ENCODE assay signal across 25 cellular contexts in the genomic region with DNA sequence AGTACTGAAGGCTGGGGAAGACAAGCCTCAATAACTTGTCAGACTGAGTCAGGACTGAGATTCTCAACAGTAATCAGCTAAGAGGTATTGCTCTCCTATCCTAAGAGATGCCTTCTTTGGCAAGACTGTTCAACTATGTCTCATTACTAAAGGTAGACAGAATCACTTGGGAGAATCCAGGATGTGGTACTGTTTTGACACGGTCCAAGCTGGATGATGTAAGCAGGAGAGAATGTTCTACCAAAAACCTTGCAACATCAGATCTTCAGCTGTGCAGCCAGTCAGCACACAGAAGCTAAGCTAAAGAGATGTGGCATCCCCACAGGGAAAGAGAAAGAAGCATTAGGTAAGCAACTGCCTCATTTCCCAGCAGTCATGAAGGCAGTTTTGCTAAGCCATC.
A peak's percentile ranks its signal among the peaks of the same experiment; 100 is the strongest.
DNase-seq lines count a peak whose midpoint lies in the region; ATAC-seq and TF ChIP-seq lines count a peak whose summit lies in the region.
"Had no signal": no experiment of that assay in that cellular context is flagged by ENCODE, and none has a peak within 500 bp of the region (broad histone marks: within the 10 kb centered on the region; RNA-seq: fewer than 3 reads in every experiment).

No MANE protein-coding gene starts in this region.

- H3K4me3 ChIP-seq in AG10803 (ENCODE audit: low read length) (no peak overlapping the region), lower lobe of right lung (no peak overlapping the region)
- H3K4me3 ChIP-seq: body of pancreas, coronary artery, right lobe of liver had no signal

- intact Hi-C loops in lower lobe of right lung (cut with DNase I) = no loop called here
- intact Hi-C loops in posterior vena cava (cut with DNase I) = no loop called here

- no peak overlapping the region for H3K27ac ChIP-seq in lower lobe of right lung
- H3K27ac ChIP-seq: body of pancreas, C4-2B, coronary artery, parathyroid adenoma, right lobe of liver, VCaP had no signal

- ATAC-seq in lower lobe of right lung (peak; percentile 31 to 33), HG03095 (IDR thresholded peaks at IDR 0.05; ENCODE audit: unreplicated experiment) (no peak)
- ATAC-seq: activated T-helper 17 cell treated with anti-CD3 and anti-CD28 coated beads, Interleukin-2, amount 50 U/mL, for 72 hours; body of pancreas; naive thymus-derived CD8-positive, alpha-beta T cell; T-helper 17 cell had no signal

- H3K4me1 ChIP-seq in lower lobe of right lung = no peaks in the 10 kb centered on the region
- H3K4me1 ChIP-seq: body of pancreas, parathyroid adenoma, right lobe of liver had no signal

- TF ChIP-seq CTCF in AG10803 (conservative IDR thresholded peaks at IDR 0.05; ENCODE audit: low read length) (no peak), lower lobe of right lung (IDR thresholded peaks at IDR 0.05) (no peak)

- DNase-seq in AG10803 (ENCODE audit: low read depth) (peak; percentile 32), amniotic epithelial cell (ENCODE audit: low read depth) (peak; percentile 99), fibroblast of gingiva (ENCODE audit: low read depth) (peak; percentile 61), lower lobe of right lung (no peak), posterior vena cava (ENCODE audit: low spot score) (no peak), SKM-1 treated with dmso at 0.1 percent for 144 hours (lab: John Stamatoyannopoulos, UW; ENCODE audit: unreplicated experiment) (no peak), NCI-H345 (lab: John Stamatoyannopoulos, UW) (no peak)
- DNase-seq: activated CD8-positive, alpha-beta memory T cell treated with anti-CD3 and anti-CD28 coated beads, Interleukin-2, amount 50 U/mL, for 4 hours; body of pancreas; Calu3; KBM-7; left cardiac atrium; naive thymus-derived CD8-positive, alpha-beta T cell; NCI-H1694; NCI-H2171 treated with DMSO at 0.1 percent for 48 hours; NCI-H526; right lobe of liver; stimulated activated CD8-positive, alpha-beta memory T cell treated with anti-CD3 and anti-CD28 coated beads, Interleukin-4, amount 100 ng/mL, for 48 hours; T-helper 17 cell had no signal

- no peaks in the 10 kb centered on the region for H3K36me3 ChIP-seq in lower lobe of right lung
- H3K36me3 ChIP-seq: right lobe of liver had no signal

- H3K27me3 ChIP-seq in lower lobe of right lung (ENCODE audit: low read depth) = no peaks in the 10 kb centered on the region
- H3K27me3 ChIP-seq: body of pancreas, right lobe of liver had no signal

- H3K9me3 ChIP-seq in lower lobe of right lung = no peaks in the 10 kb centered on the region
- H3K9me3 ChIP-seq: body of pancreas, right lobe of liver had no signal

Comparison
In these comparisons a context has a peak if more than half of its experiments do, and no peak if none do; other contexts are left out.
1. DNase-seq: peak in AG10803 (single experiment), amniotic epithelial cell (single experiment) and fibroblast of gingiva (single experiment); none in lower lobe of right lung (single experiment), posterior vena cava (single experiment), SKM-1 treated with dmso at 0.1 percent for 144 hours (single experiment) and NCI-H345 (single experiment).